ENCODE assay signal across 8 cellular contexts in the genomic region with DNA sequence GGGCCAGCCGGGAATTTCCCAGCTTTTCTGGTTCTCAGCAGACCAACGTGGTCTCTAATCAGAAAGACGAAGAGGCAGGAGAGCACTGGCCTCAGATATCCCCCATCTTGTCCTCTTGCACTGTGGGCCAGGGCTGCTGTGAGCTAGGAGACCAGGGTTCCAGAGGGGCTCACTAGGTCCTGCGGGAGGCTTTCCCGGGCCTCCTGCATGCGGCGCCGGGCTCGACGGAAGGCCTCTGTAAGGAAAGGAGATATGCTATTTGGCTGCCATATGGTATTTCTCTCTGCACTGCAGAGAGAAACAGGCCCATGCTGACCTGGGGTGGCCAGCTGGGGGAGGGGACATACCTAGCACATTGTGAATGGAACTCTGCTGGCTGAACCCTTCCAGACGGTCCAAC. TPM values are rescaled to one million over a fixed set of nuclear protein-coding genes. Genes with fewer than 3 reads are reported as not detected.
"Had no signal": no experiment of that assay in that cellular context is flagged by ENCODE, and none has a peak within 500 bp of the region (broad histone marks: within the 10 kb centered on the region; RNA-seq: fewer than 3 reads in every experiment).

No MANE protein-coding gene starts in this region.

- H3K9me3 Mint-ChIP-seq: H9, IgD-negative memory B cell had no signal

- H3K4me3 ChIP-seq: GM23248 had no signal

- H3K4me3 Mint-ChIP-seq: H9, IgD-negative memory B cell had no signal

- H3K27ac Mint-ChIP-seq: IgD-negative memory B cell had no signal

- DNase-seq: GM23248, GOT3, H9, HCEC 1CT, KBM-7 had no signal

- H3K27me3 Mint-ChIP-seq: IgD-negative memory B cell had no signal

- H3K4me1 Mint-ChIP-seq: IgD-negative memory B cell had no signal

RNA-seq across cellular contexts. Expression of gene EPX, which starts 13.4 kb away (rescaled TPM):
- total RNA-seq: GM23248, H9, HT-29 had no signal

RNA-seq across cellular contexts. Expression of gene LPO, which starts 32.4 kb away (rescaled TPM):
- total RNA-seq: GM23248, H4, HT-29 had no signal

RNA-seq across cellular contexts. Expression of gene OR4D2, which starts 39.2 kb away (rescaled TPM):
- total RNA-seq: GM23248, H4, H9, HT-29 had no signal

RNA-seq across cellular contexts. Expression of gene OR4D1, which starts 57.8 kb away (rescaled TPM):
- total RNA-seq: GM23248, HT-29 had no signal
